ENCODE assay signal across 8 cellular contexts in the genomic region with DNA sequence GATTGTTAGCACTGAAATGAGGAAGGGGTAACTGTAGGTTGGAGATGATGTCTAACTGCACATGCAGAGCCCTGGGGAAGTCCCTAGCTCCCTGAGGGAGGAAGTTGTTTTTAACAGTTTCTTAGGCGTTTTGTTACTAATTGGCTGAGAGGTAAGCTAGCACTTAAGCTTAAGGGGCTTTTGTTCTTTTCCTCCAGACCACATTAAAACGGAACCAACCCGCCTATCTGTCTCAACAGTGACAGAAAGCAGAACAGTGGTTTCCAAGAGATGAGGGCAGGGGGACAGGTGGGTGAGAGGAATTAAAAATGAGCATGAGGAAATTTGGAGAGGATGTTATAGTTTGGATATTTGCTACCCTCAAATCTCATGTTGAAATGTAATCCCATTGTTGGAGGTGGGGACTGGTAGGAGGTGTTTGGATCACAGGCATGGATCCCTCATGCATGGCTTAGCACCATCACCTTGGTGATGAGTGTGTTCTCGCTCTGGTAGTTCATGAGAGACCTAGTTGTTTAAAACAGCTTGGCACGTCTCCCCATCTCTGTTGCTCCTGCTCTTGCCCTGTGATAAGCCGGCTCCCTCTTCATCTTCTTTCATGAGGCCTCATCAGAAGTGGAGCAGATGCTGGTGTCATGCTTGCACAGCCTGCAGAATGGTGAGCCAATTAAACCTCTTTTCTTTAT. TPM values are rescaled to one million over a fixed set of nuclear protein-coding genes. Genes with fewer than 3 reads are reported as not detected.
A peak's percentile ranks its signal among the peaks of the same experiment; 100 is the strongest.
DNase-seq lines count a peak whose midpoint lies in the region; ATAC-seq and TF ChIP-seq lines count a peak whose summit lies in the region.

No MANE protein-coding gene starts in this region.

- no peaks in the 10 kb centered on the region for H3K9me3 ChIP-seq in right lobe of liver
- no peaks in the 10 kb centered on the region for H3K9me3 ChIP-seq in mammary epithelial cell (replicated peaks; ENCODE audit: insufficient read depth, low read length)

- H3K4me3 Mint-ChIP-seq in activated CD4-positive, alpha-beta memory T cell treated with anti-CD3 and anti-CD28 coated beads, Interleukin-2, amount 10 ng/mL, durations not matched to agents 7 days and 5 days = peak overlapping the region; percentile 65

- TF ChIP-seq CTCF in right lobe of liver (IDR thresholded peaks at IDR 0.05) = no peak
- no peak for TF ChIP-seq CTCF in mammary epithelial cell (conservative IDR thresholded peaks at IDR 0.05 in 1 of 2, IDR thresholded peaks at IDR 0.05 in 1 of 2; ENCODE audit: extremely low read depth in 1 of 2, insufficient read depth in 1 of 2, low read depth in 1 of 2, low read length in 2 of 2)

- H4K20me1 ChIP-seq in mammary epithelial cell (ENCODE audit: insufficient read depth, low read length) = no peaks in the 10 kb centered on the region

- WGBS in right lobe of liver (ENCODE audit: insufficient coverage, low coverage, low lambda C conversion rate, missing lambda C conversion rate) = 43% methylated on average over 6 of the region's 6 CpGs
- 67% methylated on average over 5 of the region's 6 CpGs for WGBS in mammary epithelial cell (ENCODE audit: low coverage, missing lambda C conversion rate)

- no peaks in the 10 kb centered on the region for H3K27me3 ChIP-seq in right lobe of liver
- H3K27me3 ChIP-seq in mammary epithelial cell (ENCODE audit: insufficient read depth, low read length) = no peaks in the 10 kb centered on the region

- H3K27ac ChIP-seq in right lobe of liver (no peak overlapping the region), mammary epithelial cell (ENCODE audit: insufficient read depth, low read depth, low read length) (no peak overlapping the region)

- no peak overlapping the region for H3K4me3 ChIP-seq in right lobe of liver
- H3K4me3 ChIP-seq in mammary epithelial cell (replicated peaks in 1 of 3; ENCODE audit: insufficient read depth in 1 of 3, low read depth in 2 of 3, low read length in 3 of 3) = no peak overlapping the region

- H3K79me2 ChIP-seq in mammary epithelial cell (ENCODE audit: insufficient read depth, low read length) = no peaks in the 10 kb centered on the region

- no peak overlapping the region for H3K4me2 ChIP-seq in mammary epithelial cell (ENCODE audit: insufficient read depth, low read depth, low read length)

- no peak for TF ChIP-seq POLR2A in right lobe of liver (IDR thresholded peaks at IDR 0.05)

- intact Hi-C loops in right lobe of liver (cut with DNase I) (no loop called here), mammary epithelial cell (cut with micrococcal nuclease) (no loop called here)

- POLR2A ChIA-PET in activated CD4-positive, alpha-beta memory T cell treated with anti-CD3 and anti-CD28 coated beads, Interleukin-2, amount 10 ng/mL, durations not matched to agents 7 days and 5 days (lab: Charles Lee) = interaction anchor here (0.6 to 2.1 kb wide), 16 partner anchors 12 to 405 kb away, joined by 3 to 36 read pairs (median 4); partner anchors contain the start of genes CDC42SE2 and HINT1

- H3K36me3 Mint-ChIP-seq in activated CD4-positive, alpha-beta memory T cell treated with anti-CD3 and anti-CD28 coated beads, Interleukin-2, amount 10 ng/mL, durations not matched to agents 7 days and 5 days (ENCODE audit: low read depth) = peaks cover 4% of the 10 kb centered on the region

- DNase-seq in NCI-H2029 (lab: John Stamatoyannopoulos, UW) = peak; percentile 83
- peak; percentile 31 for DNase-seq in activated CD4-positive, alpha-beta memory T cell treated with anti-CD3 and anti-CD28 coated beads, Interleukin-2, amount 10 ng/mL, durations not matched to agents 7 days and 5 days
- no peak for DNase-seq in right lobe of liver
- DNase-seq in mammary epithelial cell = no peak
- no peak for DNase-seq in putamen (ENCODE audit: low spot score)
- DNase-seq in epidermal melanocyte (ENCODE audit: insufficient read length, low spot score) = no peak

- in situ Hi-C loops in mammary epithelial cell (cut with MboI; ENCODE audit: low sequenced_read_pairs in 2 of 2) = no loop called here

- H3K4me1 ChIP-seq in right lobe of liver (no peaks in the 10 kb centered on the region), mammary epithelial cell (ENCODE audit: insufficient read depth, low read length) (no peaks in the 10 kb centered on the region)

- H3K9ac ChIP-seq in mammary epithelial cell (ENCODE audit: insufficient read depth, low read length) = no peak overlapping the region

- peak; percentile 92 for ATAC-seq in GM18858 (IDR thresholded peaks at IDR 0.05; ENCODE audit: unreplicated experiment)
- ATAC-seq in HG02763 (IDR thresholded peaks at IDR 0.05; ENCODE audit: unreplicated experiment) = peak; percentile 78
- ATAC-seq in right lobe of liver = peak; percentile 53 to 78 (median 65)

- no peaks in the 10 kb centered on the region for H3K9me3 Mint-ChIP-seq in activated CD4-positive, alpha-beta memory T cell treated with anti-CD3 and anti-CD28 coated beads, Interleukin-2, amount 10 ng/mL, durations not matched to agents 7 days and 5 days

- no TSS peak for BruUV-seq in mammary epithelial cell (replicated peaks; lab: Mats Ljungman, UMichigan)

- H3K4me1 Mint-ChIP-seq in activated CD4-positive, alpha-beta memory T cell treated with anti-CD3 and anti-CD28 coated beads, Interleukin-2, amount 10 ng/mL, durations not matched to agents 7 days and 5 days = peaks cover 49% of the 10 kb centered on the region

- CTCF ChIA-PET in activated CD4-positive, alpha-beta memory T cell treated with anti-CD3 and anti-CD28 coated beads, Interleukin-2, amount 10 ng/mL, durations not matched to agents 7 days and 5 days (lab: Charles Lee) = interaction anchor here (1.0 to 1.7 kb wide), 5 partner anchors 9 to 55 kb away, joined by 3 to 7 read pairs (median 4); partner anchors contain the start of gene CDC42SE2
- CTCF ChIA-PET in mammary epithelial cell (lab: Charles Lee; ENCODE audit: low non-redundant PET) = no interaction called here

- peak overlapping the region; percentile 91 for H3K27ac Mint-ChIP-seq in activated CD4-positive, alpha-beta memory T cell treated with anti-CD3 and anti-CD28 coated beads, Interleukin-2, amount 10 ng/mL, durations not matched to agents 7 days and 5 days

- dilution Hi-C loops in mammary epithelial cell (cut with HindIII; ENCODE audit: low sequenced_read_pairs) = no loop called here

- no peaks in the 10 kb centered on the region for H3K36me3 ChIP-seq in right lobe of liver
- H3K36me3 ChIP-seq in mammary epithelial cell (ENCODE audit: insufficient read depth, low read length) = no peaks in the 10 kb centered on the region

- H2AFZ ChIP-seq in mammary epithelial cell (ENCODE audit: low read depth, low read length) = no peak overlapping the region

- no peaks in the 10 kb centered on the region for H3K27me3 Mint-ChIP-seq in activated CD4-positive, alpha-beta memory T cell treated with anti-CD3 and anti-CD28 coated beads, Interleukin-2, amount 10 ng/mL, durations not matched to agents 7 days and 5 days

RNA-seq across cellular contexts. Expression of gene LYRM7, which starts 38.9 kb away (rescaled TPM):
- 10 to 100 TPM in 1 of 2 experiments, 1 to 10 TPM in 1; 9.8 to 11.9 TPM for total RNA-seq in activated CD4-positive, alpha-beta memory T cell treated with anti-CD3 and anti-CD28 coated beads, Interleukin-2, amount 10 ng/mL, durations not matched to agents 7 days and 5 days
- 1 to 10 TPM; 4.4 to 9.5 (median 5.6) TPM for total RNA-seq in right lobe of liver
- 10 to 100 TPM; 10.3 to 11.2 TPM for total RNA-seq in mammary epithelial cell
- polyA plus RNA-seq in mammary epithelial cell = 2.7 TPM
- 4.5 TPM for polyA minus RNA-seq in mammary epithelial cell

RNA-seq across cellular contexts. Expression of gene HINT1, which starts 44.6 kb away (rescaled TPM):
- total RNA-seq in activated CD4-positive, alpha-beta memory T cell treated with anti-CD3 and anti-CD28 coated beads, Interleukin-2, amount 10 ng/mL, durations not matched to agents 7 days and 5 days = 100 to 1,000 TPM; 323 to 329 TPM
- total RNA-seq in right lobe of liver (100 to 1,000 TPM; 145 to 246 (median 196) TPM), mammary epithelial cell (100 to 1,000 TPM; 167 to 273 TPM)
- polyA plus RNA-seq in mammary epithelial cell = 478 TPM
- polyA minus RNA-seq in mammary epithelial cell = 74.0 TPM

RNA-seq across cellular contexts. Expression of gene CDC42SE2, which starts 54.2 kb away (rescaled TPM):
- 100 to 1,000 TPM; 163 to 166 TPM for total RNA-seq in activated CD4-positive, alpha-beta memory T cell treated with anti-CD3 and anti-CD28 coated beads, Interleukin-2, amount 10 ng/mL, durations not matched to agents 7 days and 5 days
- total RNA-seq in right lobe of liver = 10 to 100 TPM; 10.3 to 19.8 (median 15.0) TPM
- total RNA-seq in mammary epithelial cell = 10 to 100 TPM; 26.0 to 87.4 TPM
- 18.0 TPM for polyA plus RNA-seq in mammary epithelial cell
- polyA minus RNA-seq in mammary epithelial cell = 28.8 TPM

Comparison
In these comparisons a context has a peak if more than half of its experiments do, and no peak if none do; other contexts are left out.
1. DNase-seq: peak in NCI-H2029 (single experiment) and activated CD4-positive, alpha-beta memory T cell treated with anti-CD3 and anti-CD28 coated beads, Interleukin-2, amount 10 ng/mL, durations not matched to agents 7 days and 5 days (single experiment); none in right lobe of liver (0 of 3), mammary epithelial cell (single experiment), putamen (single experiment) and epidermal melanocyte (single experiment).
2. Peak in every context shown above with its lines, with median percentiles within 50 percentile points of each other: ATAC-seq.